In the genomic region with DNA sequence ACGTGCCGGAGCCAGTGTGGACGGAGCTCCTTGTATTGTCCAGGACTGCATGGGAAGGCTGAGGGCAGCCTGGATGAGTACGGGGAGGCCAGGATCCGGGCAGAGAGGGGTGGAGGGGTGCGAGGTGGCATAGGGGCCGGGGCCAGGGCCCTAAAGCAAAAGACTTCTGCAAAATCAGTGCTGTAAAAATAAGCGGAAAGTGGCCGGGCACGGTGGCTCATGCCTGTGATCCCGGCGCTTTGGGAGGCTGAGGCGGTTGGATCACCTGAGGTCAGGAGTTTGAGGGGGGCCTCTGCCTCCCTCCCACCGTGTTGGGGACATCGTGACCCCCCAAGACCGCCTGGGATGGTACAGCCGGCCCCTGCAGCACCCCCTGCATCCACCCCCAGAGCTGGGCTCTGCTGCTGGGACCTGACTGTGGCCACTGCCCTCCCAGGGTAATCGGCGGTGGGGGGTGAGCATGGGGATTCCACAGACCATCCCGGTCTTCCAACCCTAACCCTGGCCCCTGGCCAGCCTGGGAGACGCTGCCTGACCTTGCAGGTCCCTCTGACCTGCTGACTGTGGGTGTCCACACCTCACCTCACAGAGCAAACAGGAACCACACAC, we compare ENCODE assay signal across 21 cellular contexts.
"Had no signal": no experiment of that assay in that cellular context is flagged by ENCODE, and none has a peak within 500 bp of the region (broad histone marks: within the 10 kb centered on the region; RNA-seq: fewer than 3 reads in every experiment).

No MANE protein-coding gene starts in this region.

- H3K27ac ChIP-seq: foreskin keratinocyte, pancreas, SJCRH30, suprapubic skin, upper lobe of left lung had no signal

- H3K4me3 ChIP-seq: lung, pancreas, SJCRH30, suprapubic skin, upper lobe of left lung had no signal

- H3K27me3 ChIP-seq: foreskin keratinocyte, pancreas, SJCRH30, upper lobe of left lung had no signal

- H3K9me3 Mint-ChIP-seq: activated naive CD8-positive, alpha-beta T cell treated with anti-CD3 and anti-CD28 coated beads for 36 hours had no signal

- H3K4me1 Mint-ChIP-seq: activated naive CD8-positive, alpha-beta T cell treated with anti-CD3 and anti-CD28 coated beads for 36 hours had no signal

- H3K27me3 Mint-ChIP-seq: activated naive CD8-positive, alpha-beta T cell treated with anti-CD3 and anti-CD28 coated beads for 36 hours had no signal

- H3K4me1 ChIP-seq: foreskin keratinocyte, SJCRH30 had no signal

- H3K27ac Mint-ChIP-seq: activated naive CD8-positive, alpha-beta T cell treated with anti-CD3 and anti-CD28 coated beads for 36 hours; activated T-cell treated with anti-CD3 and anti-CD28 coated beads, Interleukin-2, amount 50 U/mL, for 72 hours; brain had no signal

- ATAC-seq: activated T-cell treated with anti-CD3 and anti-CD28 coated beads, Interleukin-2, amount 50 U/mL, for 72 hours; foreskin keratinocyte; pancreas had no signal

- H3K9me3 ChIP-seq: pancreas, SJCRH30, suprapubic skin, upper lobe of left lung had no signal

- H3K36me3 Mint-ChIP-seq: activated naive CD8-positive, alpha-beta T cell treated with anti-CD3 and anti-CD28 coated beads for 36 hours; brain had no signal

- H3K36me3 ChIP-seq: pancreas, SJCRH30, suprapubic skin, upper lobe of left lung had no signal

- DNase-seq: activated naive CD8-positive, alpha-beta T cell treated with anti-CD3 and anti-CD28 coated beads for 36 hours; activated T-cell treated with anti-CD3 and anti-CD28 coated beads, Interleukin-2, amount 50 U/mL, for 72 hours; amygdala; central memory CD4-positive, alpha-beta T cell; cortex of kidney; effector CD8-positive, alpha-beta T cell; foreskin keratinocyte; glutamatergic neuron; hypothalamus; kidney glomerular epithelial cell; midbrain; SJCRH30; stimulated activated CD4-positive, alpha-beta T cell treated with anti-CD3 and anti-CD28 coated beads, Interleukin-2, amount 100 ng/mL, for 48 hours; stimulated activated naive CD4-positive, alpha-beta T cell; T-helper 2 cell; upper lobe of left lung had no signal

- H3K4me3 Mint-ChIP-seq: activated naive CD8-positive, alpha-beta T cell treated with anti-CD3 and anti-CD28 coated beads for 36 hours; activated T-cell treated with anti-CD3 and anti-CD28 coated beads, Interleukin-2, amount 50 U/mL, for 72 hours; brain; neural crest cell had no signal
